ENCODE assay signal across 8 cellular contexts in the genomic region with DNA sequence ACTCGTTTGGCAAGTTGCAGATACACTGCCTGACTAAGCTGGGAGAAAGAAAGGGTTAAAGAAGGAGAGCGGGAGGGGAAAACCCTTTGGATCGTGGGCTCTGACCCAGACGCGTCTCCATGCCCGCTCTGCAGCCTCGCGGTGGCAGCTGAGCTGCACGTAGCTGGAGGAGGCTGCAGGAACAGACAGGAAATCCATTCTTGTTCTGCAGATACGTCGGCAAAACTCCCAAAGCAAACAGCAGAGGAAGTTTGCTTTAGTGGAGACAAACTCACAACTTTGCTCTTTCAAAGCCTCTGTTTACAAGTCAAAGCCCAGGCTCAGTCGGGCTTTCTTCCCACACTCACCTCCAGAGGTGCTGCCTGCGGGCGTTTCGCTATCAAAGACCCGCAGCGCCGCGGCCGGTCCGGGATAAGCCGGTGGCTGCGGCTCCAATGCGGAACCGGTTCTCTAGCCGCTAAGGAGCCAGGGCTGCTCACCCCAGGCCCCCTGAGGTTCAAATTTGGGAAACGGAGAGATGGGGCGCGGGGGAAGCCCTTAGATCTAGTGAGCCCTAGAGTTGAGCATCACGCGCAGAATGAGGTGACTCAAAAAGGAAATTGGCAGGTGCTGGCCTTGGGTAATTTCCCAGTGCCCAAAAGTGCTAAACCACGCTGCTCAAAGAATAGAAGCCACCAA.
DNase-seq lines count a peak whose midpoint lies in the region; ATAC-seq, FAIRE-seq and TF ChIP-seq lines count a peak whose summit lies in the region.

No MANE protein-coding gene starts in this region.

- H3K9ac ChIP-seq in neural cell (ENCODE audit: low read length), result no peak overlapping the region

- peak overlapping the region; percentile 41 for H3K4me2 ChIP-seq in neural cell (ENCODE audit: low read length)

- TF ChIP-seq EP300 in neural cell (conservative IDR thresholded peaks at IDR 0.05; ENCODE audit: poor library complexity, severe bottlenecking), result no peak

- peak overlapping the region in 1 of 8 donors; percentile 48 for H3K27ac Mint-ChIP-seq in CD8-positive, alpha-beta memory T cell

- POLR2A ChIA-PET in CD8-positive, alpha-beta memory T cell (lab: Charles Lee), result no interaction called here

- TF ChIP-seq CTCF in fibroblast of mammary gland (conservative IDR thresholded peaks at IDR 0.05; ENCODE audit: control insufficient read depth, insufficient read depth, low read depth, low read length) (no peak), neural cell (IDR thresholded peaks at IDR 0.05; ENCODE audit: poor library complexity, severe bottlenecking) (peak; percentile 26)

- no peaks in the 10 kb centered on the region for H3K36me3 ChIP-seq in CD8-positive, alpha-beta memory T cell (ENCODE audit: insufficient read depth, low read length)
- H3K36me3 ChIP-seq in neural cell (ENCODE audit: insufficient read depth, low read length), result no peaks in the 10 kb centered on the region

- peak; percentile 37 for TF ChIP-seq RAD21 in neural cell (conservative IDR thresholded peaks at IDR 0.05)

- DNase-seq in CD8-positive, alpha-beta memory T cell, result peak; percentile 3 to 50 (median 10)
- DNase-seq in activated T-cell treated with anti-CD3 and anti-CD28 coated beads, Interleukin-2, amount 50 U/mL, for 1 hour, result peak; percentile 24
- DNase-seq in fibroblast of mammary gland (ENCODE audit: low read depth) (no peak), urothelium cell line (ENCODE audit: low spot score) (no peak), NCI-H1694 treated with DMSO at 0.1 percent for 48 hours (lab: John Stamatoyannopoulos, UW) (no peak)

- H3K4me1 Mint-ChIP-seq in CD8-positive, alpha-beta memory T cell, result peaks cover 25 to 29% (median 28%) of the 10 kb centered on the region in 3 donors

- no peaks in the 10 kb centered on the region for H3F3A ChIP-seq in neural cell (ENCODE audit: insufficient read depth, low read length, poor library complexity, severe bottlenecking)

- peaks cover 12% of the 10 kb centered on the region for H3K4me1 ChIP-seq in CD8-positive, alpha-beta memory T cell (ENCODE audit: insufficient read depth, low read length)

- H3K4me3 ChIP-seq in CD8-positive, alpha-beta memory T cell (ENCODE audit: low read length), result peak overlapping the region; percentile 34
- H3K4me3 ChIP-seq in fibroblast of mammary gland (ENCODE audit: control insufficient read depth, low read depth, low read length), result peak overlapping the region; percentile 38
- peak overlapping the region; percentile 59 for H3K4me3 ChIP-seq in neural cell (ENCODE audit: low read length)

- no peaks in the 10 kb centered on the region for H3K9me3 Mint-ChIP-seq in CD8-positive, alpha-beta memory T cell

- H3K27me3 ChIP-seq in CD8-positive, alpha-beta memory T cell (ENCODE audit: insufficient read depth, low read length, poor library complexity, severe bottlenecking), result peaks cover 27% of the 10 kb centered on the region
- H3K27me3 ChIP-seq in neural cell (ENCODE audit: insufficient read depth, low read depth, low read length), result peaks cover 28% of the 10 kb centered on the region

- H2AFZ ChIP-seq in neural cell (ENCODE audit: low read depth, low read length), result no peak overlapping the region

- H3K79me2 ChIP-seq in neural cell (replicated peaks; ENCODE audit: insufficient read depth, low read length), result no peaks in the 10 kb centered on the region

- peak overlapping the region; percentile 44 to 91 (median 80) for H3K4me3 Mint-ChIP-seq in CD8-positive, alpha-beta memory T cell

- H3K36me3 Mint-ChIP-seq in CD8-positive, alpha-beta memory T cell, result no peaks in the 10 kb centered on the region

- no peak for FAIRE-seq in urothelium cell line (lab: Jason Lieb, UNC)

- peaks cover 20 to 72% of the 10 kb centered on the region in 2 donors for H3K27me3 Mint-ChIP-seq in CD8-positive, alpha-beta memory T cell

- no peaks in the 10 kb centered on the region for H3K9me2 ChIP-seq in neural cell (ENCODE audit: insufficient read depth, low read length)

- ATAC-seq in GM19452 (IDR thresholded peaks at IDR 0.05; ENCODE audit: unreplicated experiment) (peak; percentile 64), HG03558 (IDR thresholded peaks at IDR 0.05; ENCODE audit: extremely low read depth, unreplicated experiment) (peak; percentile 38)

- H3K9me3 ChIP-seq in CD8-positive, alpha-beta memory T cell (ENCODE audit: low read length), result no peaks in the 10 kb centered on the region
- H3K9me3 ChIP-seq in neural cell (ENCODE audit: low read length), result no peaks in the 10 kb centered on the region

- H4K20me1 ChIP-seq in neural cell (ENCODE audit: insufficient read depth), result no peaks in the 10 kb centered on the region

- no peak overlapping the region for H3K27ac ChIP-seq in CD8-positive, alpha-beta memory T cell (ENCODE audit: low read depth, low read length)
- H3K27ac ChIP-seq in neural cell (ENCODE audit: low read length), result no peak overlapping the region

- CTCF ChIA-PET in CD8-positive, alpha-beta memory T cell (lab: Charles Lee), result no interaction called here

TF ChIP-seq in neural cell, 6 proteins besides CTCF, POLR2A, EP300 and RAD21:
- no peak for TF ChIP-seq POLR2AphosphoS5 (IDR thresholded peaks at IDR 0.05)
- TF ChIP-seq, protein P1, sequence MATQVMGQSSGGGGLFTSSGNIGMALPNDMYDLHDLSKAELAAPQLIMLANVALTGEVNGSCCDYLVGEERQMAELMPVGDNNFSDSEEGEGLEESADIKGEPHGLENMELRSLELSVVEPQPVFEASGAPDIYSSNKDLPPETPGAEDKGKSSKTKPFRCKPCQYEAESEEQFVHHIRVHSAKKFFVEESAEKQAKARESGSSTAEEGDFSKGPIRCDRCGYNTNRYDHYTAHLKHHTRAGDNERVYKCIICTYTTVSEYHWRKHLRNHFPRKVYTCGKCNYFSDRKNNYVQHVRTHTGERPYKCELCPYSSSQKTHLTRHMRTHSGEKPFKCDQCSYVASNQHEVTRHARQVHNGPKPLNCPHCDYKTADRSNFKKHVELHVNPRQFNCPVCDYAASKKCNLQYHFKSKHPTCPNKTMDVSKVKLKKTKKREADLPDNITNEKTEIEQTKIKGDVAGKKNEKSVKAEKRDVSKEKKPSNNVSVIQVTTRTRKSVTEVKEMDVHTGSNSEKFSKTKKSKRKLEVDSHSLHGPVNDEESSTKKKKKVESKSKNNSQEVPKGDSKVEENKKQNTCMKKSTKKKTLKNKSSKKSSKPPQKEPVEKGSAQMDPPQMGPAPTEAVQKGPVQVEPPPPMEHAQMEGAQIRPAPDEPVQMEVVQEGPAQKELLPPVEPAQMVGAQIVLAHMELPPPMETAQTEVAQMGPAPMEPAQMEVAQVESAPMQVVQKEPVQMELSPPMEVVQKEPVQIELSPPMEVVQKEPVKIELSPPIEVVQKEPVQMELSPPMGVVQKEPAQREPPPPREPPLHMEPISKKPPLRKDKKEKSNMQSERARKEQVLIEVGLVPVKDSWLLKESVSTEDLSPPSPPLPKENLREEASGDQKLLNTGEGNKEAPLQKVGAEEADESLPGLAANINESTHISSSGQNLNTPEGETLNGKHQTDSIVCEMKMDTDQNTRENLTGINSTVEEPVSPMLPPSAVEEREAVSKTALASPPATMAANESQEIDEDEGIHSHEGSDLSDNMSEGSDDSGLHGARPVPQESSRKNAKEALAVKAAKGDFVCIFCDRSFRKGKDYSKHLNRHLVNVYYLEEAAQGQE (IDR thresholded peaks at IDR 0.05; ENCODE audit: borderline replicate concordance), result no peak
- TF ChIP-seq SMC3 (conservative IDR thresholded peaks at IDR 0.05; ENCODE audit: poor library complexity), result peak; percentile 24
- TF ChIP-seq TAF1 (IDR thresholded peaks at IDR 0.05; ENCODE audit: low read depth), result no peak
- TF ChIP-seq MXI1 (conservative IDR thresholded peaks at IDR 0.05; ENCODE audit: poor library complexity, severe bottlenecking), result no peak
- no peak for TF ChIP-seq EZH2 (IDR thresholded peaks at IDR 0.05; ENCODE audit: borderline replicate concordance, insufficient read depth, low read length, poor library complexity, severe bottlenecking)

Comparison
In these comparisons a context has a peak if more than half of its experiments do, and no peak if none do; other contexts are left out.
1. DNase-seq: peak in CD8-positive, alpha-beta memory T cell (5 of 5) and activated T-cell treated with anti-CD3 and anti-CD28 coated beads, Interleukin-2, amount 50 U/mL, for 1 hour (single experiment); none in fibroblast of mammary gland (single experiment), urothelium cell line (single experiment) and NCI-H1694 treated with DMSO at 0.1 percent for 48 hours (single experiment).
2. Peak in every context shown above with its lines, with median percentiles within 50 percentile points of each other: H3K4me3 ChIP-seq.